ENCODE assay signal across 9 cellular contexts in genomic region chr4:76377922-76378321, GRCh38. TPM values are rescaled to one million over a fixed set of nuclear protein-coding genes. Genes with fewer than 3 reads are reported as not detected.
DNase-seq lines count a peak whose midpoint lies in the region; ATAC-seq and TF ChIP-seq lines count a peak whose summit lies in the region.
"Had no signal": no experiment of that assay in that cellular context is flagged by ENCODE, and none has a peak within 500 bp of the region (broad histone marks: within the 10 kb centered on the region; RNA-seq: fewer than 3 reads in every experiment).

No MANE protein-coding gene starts in this region.

- H3K27me3 Mint-ChIP-seq in GM23338 (ENCODE audit: insufficient read depth, low read depth, poor library complexity), result peaks cover 4% of the 10 kb centered on the region
- H3K27me3 Mint-ChIP-seq in endodermal cell (ENCODE audit: insufficient read depth), result no peaks in the 10 kb centered on the region
- no peaks in the 10 kb centered on the region for H3K27me3 Mint-ChIP-seq in progenitor cell of endocrine pancreas

- H3K9ac ChIP-seq in endodermal cell (ENCODE audit: extremely low read depth, low read length, poor library complexity, severe bottlenecking), result no peak overlapping the region

- no peak overlapping the region for H3K4me3 ChIP-seq in GM23338
- no peak overlapping the region for H3K4me3 ChIP-seq in endodermal cell (ENCODE audit: low read length)

- peak; percentile 69 for ATAC-seq in GM23338

- H3K4me3 Mint-ChIP-seq in GM23338, result no peak overlapping the region
- no peak overlapping the region for H3K4me3 Mint-ChIP-seq in endodermal cell
- H3K4me3 Mint-ChIP-seq in progenitor cell of endocrine pancreas (ENCODE audit: low read depth), result no peak overlapping the region

- no peak overlapping the region for H3K27ac ChIP-seq in GM23338 (ENCODE audit: low read depth)
- H3K27ac ChIP-seq in endodermal cell (ENCODE audit: low read depth, low read length), result peak overlapping the region; percentile 30

- H3K9me3 ChIP-seq in endodermal cell (ENCODE audit: control insufficient read depth, low read length), result no peaks in the 10 kb centered on the region

- H3K9me3 Mint-ChIP-seq in GM23338, result peaks cover 22% of the 10 kb centered on the region
- H3K9me3 Mint-ChIP-seq in endodermal cell, result peaks cover 20% of the 10 kb centered on the region
- H3K9me3 Mint-ChIP-seq in progenitor cell of endocrine pancreas (ENCODE audit: low read depth), result peaks cover 8% of the 10 kb centered on the region

- H3K4me1 ChIP-seq in GM23338 (ENCODE audit: insufficient read depth), result peaks cover 16% of the 10 kb centered on the region
- H3K4me1 ChIP-seq in endodermal cell (ENCODE audit: control insufficient read depth, insufficient read depth, low read length), result no peaks in the 10 kb centered on the region

- intact Hi-C loops in head of caudate nucleus (cut with DNase I), result no loop called here

- no peak overlapping the region for H2AFZ ChIP-seq in GM23338

- no peak overlapping the region for H3K4me2 ChIP-seq in GM23338

- DNase-seq in AML-193 (lab: John Stamatoyannopoulos, UW), result peak; percentile 36 to 58
- peak; percentile 84 for DNase-seq in GM23338 (ENCODE audit: low spot score)
- peak in 4 of 5 donors; percentile 8 to 26 (median 21) for DNase-seq in T-helper 1 cell
- peak; percentile 76 for DNase-seq in endodermal cell
- DNase-seq in progenitor cell of endocrine pancreas (ENCODE audit: low spot score, unreplicated experiment), result peak; percentile 22
- no peak for DNase-seq in head of caudate nucleus
- no peak for DNase-seq in DMS79 (lab: John Stamatoyannopoulos, UW)
- no peak for DNase-seq in ureter (ENCODE audit: low spot score)

- H3K36me3 ChIP-seq in GM23338 (ENCODE audit: insufficient read depth) (no peaks in the 10 kb centered on the region), endodermal cell (ENCODE audit: control insufficient read depth, insufficient read depth, low read length) (no peaks in the 10 kb centered on the region)

- no peaks in the 10 kb centered on the region for H3K79me2 ChIP-seq in GM23338 (replicated peaks; ENCODE audit: insufficient read depth)

- H3K27me3 ChIP-seq in GM23338 (ENCODE audit: insufficient read depth), result no peaks in the 10 kb centered on the region
- H3K27me3 ChIP-seq in endodermal cell (ENCODE audit: control insufficient read depth, insufficient read depth, low read length, poor library complexity, severe bottlenecking), result no peaks in the 10 kb centered on the region

- H3K36me3 Mint-ChIP-seq in GM23338 (ENCODE audit: low read depth) (peaks cover 23% of the 10 kb centered on the region), endodermal cell (ENCODE audit: low read depth) (no peaks in the 10 kb centered on the region), progenitor cell of endocrine pancreas (ENCODE audit: insufficient read depth) (no peaks in the 10 kb centered on the region)

- peak; percentile 85 to 98 for TF ChIP-seq CTCF in GM23338 (conservative IDR thresholded peaks at IDR 0.05; ENCODE audit: low read depth in 2 of 2)
- peak; percentile 93 for TF ChIP-seq CTCF in endodermal cell (conservative IDR thresholded peaks at IDR 0.05)
- peak; percentile 87 for TF ChIP-seq CTCF in progenitor cell of endocrine pancreas (IDR thresholded peaks at IDR 0.05; ENCODE audit: unreplicated experiment)

- H3F3A ChIP-seq in GM23338 (replicated peaks; ENCODE audit: low read depth), result no peaks in the 10 kb centered on the region

- H4K20me1 ChIP-seq in GM23338 (replicated peaks; ENCODE audit: insufficient read depth), result no peaks in the 10 kb centered on the region

- WGBS in endodermal cell (ENCODE audit: insufficient coverage in 1 of 2, insufficient read length in 1 of 2), 2 experiments, result 52 to 63% methylated on average over 5 of the region's 5 CpGs

- H3K27ac Mint-ChIP-seq in GM23338, result no peak overlapping the region
- no peak overlapping the region for H3K27ac Mint-ChIP-seq in endodermal cell
- no peak overlapping the region for H3K27ac Mint-ChIP-seq in progenitor cell of endocrine pancreas

- H3K4me1 Mint-ChIP-seq in GM23338 (peaks cover 30% of the 10 kb centered on the region), endodermal cell (peaks cover 13% of the 10 kb centered on the region), progenitor cell of endocrine pancreas (ENCODE audit: low read depth) (peaks cover 35% of the 10 kb centered on the region)

- H3K9me2 ChIP-seq in GM23338 (ENCODE audit: insufficient read depth), result no peaks in the 10 kb centered on the region

TF ChIP-seq in GM23338, 12 proteins besides CTCF, POLR2A, EP300 and RAD21 (continues in another document):
- no peak for TF ChIP-seq POLR2AphosphoS5 (IDR thresholded peaks at IDR 0.05; ENCODE audit: low read depth)
- no peak for TF ChIP-seq REST (IDR thresholded peaks at IDR 0.05; ENCODE audit: unreplicated experiment)
- TF ChIP-seq ETS1 (IDR thresholded peaks at IDR 0.05), result no peak
- TF ChIP-seq JUNB (IDR thresholded peaks at IDR 0.05; ENCODE audit: unreplicated experiment), result no peak
- TF ChIP-seq CREB1 (CRISPR knock-in tag; IDR thresholded peaks at IDR 0.05; ENCODE audit: low read depth), result no peak
- TF ChIP-seq STAT1 (IDR thresholded peaks at IDR 0.05; ENCODE audit: unreplicated experiment), result no peak
- TF ChIP-seq ZNF331 (CRISPR knock-in tag; IDR thresholded peaks at IDR 0.05; ENCODE audit: low read depth), result no peak
- no peak for TF ChIP-seq EZH2 (IDR thresholded peaks at IDR 0.05; ENCODE audit: low read depth, unreplicated experiment)
- TF ChIP-seq NANOG (IDR thresholded peaks at IDR 0.05; ENCODE audit: borderline replicate concordance), result no peak
- no peak for TF ChIP-seq EZH2phosphoT487 (IDR thresholded peaks at IDR 0.05; ENCODE audit: unreplicated experiment)
- TF ChIP-seq ZNF114 (CRISPR knock-in tag; IDR thresholded peaks at IDR 0.05), result no peak

RNA-seq across cellular contexts. Expression of gene CCDC158, which starts 43.0 kb away (rescaled TPM):
- total RNA-seq in GM23338 (2014; rRNA removed; shearing (Covaris generic)), result 0.21 TPM in 1 of 2 replicates, not detected in the other
- polyA plus RNA-seq in GM23338 (2016; fragmentation: Nextera tagmentation; extraction: Ambion mirVana), result 0.27 and 0.40 TPM in 2 replicates
- total RNA-seq in endodermal cell (not detected), progenitor cell of endocrine pancreas (not detected in 2 replicates), ureter (1.7 TPM)
- not detected for polyA plus RNA-seq in endodermal cell (2013, experiment 1 of 2)
- not detected for polyA plus RNA-seq in endodermal cell (2013, experiment 2 of 2)
- total RNA-seq: mononuclear cell had no signal

RNA-seq across cellular contexts. Expression of gene SHROOM3, which starts 57.1 kb away (rescaled TPM):
- 59.7 and 73.5 TPM in 2 replicates for total RNA-seq in GM23338 (2014; rRNA removed; shearing (Covaris generic))
- 10.8 and 11.3 TPM in 2 replicates for polyA plus RNA-seq in GM23338 (2016; fragmentation: Nextera tagmentation; extraction: Ambion mirVana)
- total RNA-seq in endodermal cell (10 to 100 TPM; 18.1 to 21.8 TPM), progenitor cell of endocrine pancreas (54.9 and 60.0 TPM in 2 replicates), ureter (35.5 TPM)
- polyA plus RNA-seq in endodermal cell (2013, experiment 1 of 2), result 38.3 TPM
- 34.0 TPM for polyA plus RNA-seq in endodermal cell (2013, experiment 2 of 2)

Comparison
In these comparisons a context has a peak if more than half of its experiments do, and no peak if none do; other contexts are left out.
1. DNase-seq: peak in AML-193 (2 of 2), GM23338 (single experiment), T-helper 1 cell (4 of 5), endodermal cell (single experiment) and progenitor cell of endocrine pancreas (single experiment); none in head of caudate nucleus (0 of 42), DMS79 (single experiment) and ureter (single experiment).
2. Peak in every context shown above with its lines, with median percentiles within 50 percentile points of each other: CTCF ChIP-seq.